ENCODE assay signal across 8 cellular contexts in genomic region chr2:218671654-218672566, GRCh38. TPM values are rescaled to one million over a fixed set of nuclear protein-coding genes. Genes with fewer than 3 reads are reported as not detected.
A peak's percentile ranks its signal among the peaks of the same experiment; 100 is the strongest.
DNase-seq lines count a peak whose midpoint lies in the region; ATAC-seq and TF ChIP-seq lines count a peak whose summit lies in the region.

RNF25 (minus strand) TSS chr2:218672002; CDS start chr2:218671970, 32 bp downstream.
A gene with protein sequence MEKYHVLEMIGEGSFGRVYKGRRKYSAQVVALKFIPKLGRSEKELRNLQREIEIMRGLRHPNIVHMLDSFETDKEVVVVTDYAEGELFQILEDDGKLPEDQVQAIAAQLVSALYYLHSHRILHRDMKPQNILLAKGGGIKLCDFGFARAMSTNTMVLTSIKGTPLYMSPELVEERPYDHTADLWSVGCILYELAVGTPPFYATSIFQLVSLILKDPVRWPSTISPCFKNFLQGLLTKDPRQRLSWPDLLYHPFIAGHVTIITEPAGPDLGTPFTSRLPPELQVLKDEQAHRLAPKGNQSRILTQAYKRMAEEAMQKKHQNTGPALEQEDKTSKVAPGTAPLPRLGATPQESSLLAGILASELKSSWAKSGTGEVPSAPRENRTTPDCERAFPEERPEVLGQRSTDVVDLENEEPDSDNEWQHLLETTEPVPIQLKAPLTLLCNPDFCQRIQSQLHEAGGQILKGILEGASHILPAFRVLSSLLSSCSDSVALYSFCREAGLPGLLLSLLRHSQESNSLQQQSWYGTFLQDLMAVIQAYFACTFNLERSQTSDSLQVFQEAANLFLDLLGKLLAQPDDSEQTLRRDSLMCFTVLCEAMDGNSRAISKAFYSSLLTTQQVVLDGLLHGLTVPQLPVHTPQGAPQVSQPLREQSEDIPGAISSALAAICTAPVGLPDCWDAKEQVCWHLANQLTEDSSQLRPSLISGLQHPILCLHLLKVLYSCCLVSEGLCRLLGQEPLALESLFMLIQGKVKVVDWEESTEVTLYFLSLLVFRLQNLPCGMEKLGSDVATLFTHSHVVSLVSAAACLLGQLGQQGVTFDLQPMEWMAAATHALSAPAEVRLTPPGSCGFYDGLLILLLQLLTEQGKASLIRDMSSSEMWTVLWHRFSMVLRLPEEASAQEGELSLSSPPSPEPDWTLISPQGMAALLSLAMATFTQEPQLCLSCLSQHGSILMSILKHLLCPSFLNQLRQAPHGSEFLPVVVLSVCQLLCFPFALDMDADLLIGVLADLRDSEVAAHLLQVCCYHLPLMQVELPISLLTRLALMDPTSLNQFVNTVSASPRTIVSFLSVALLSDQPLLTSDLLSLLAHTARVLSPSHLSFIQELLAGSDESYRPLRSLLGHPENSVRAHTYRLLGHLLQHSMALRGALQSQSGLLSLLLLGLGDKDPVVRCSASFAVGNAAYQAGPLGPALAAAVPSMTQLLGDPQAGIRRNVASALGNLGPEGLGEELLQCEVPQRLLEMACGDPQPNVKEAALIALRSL (N-terminal part only) (plus strand): TSS chr2:218672086. CDS start chr2:218672830, 744 bp downstream.

- peak within 1 kb of the TSS; percentile 13 for H3K9ac ChIP-seq in parathyroid adenoma

- H3K27ac ChIP-seq in parathyroid adenoma (peak within 1 kb of the TSS; percentile 86), tibial artery (peak within 1 kb of the TSS; percentile 71 to 80)

- H3K4me1 ChIP-seq in parathyroid adenoma (peaks cover 2% of the 10 kb centered on the region), tibial artery (peaks cover 0 to 18% (median 14%) of the 10 kb centered on the region in 4 donors)

- DNase-seq in GM12864 (ENCODE audit: low read depth) = peak; percentile 54
- DNase-seq in NCI-H1105 treated with DMSO at 0.1 percent for 48 hours (lab: John Stamatoyannopoulos, UW) = peak; percentile 89
- DNase-seq in SW480 (ENCODE audit: low spot score) = peak; percentile 91
- DNase-seq in activated naive CD8-positive, alpha-beta T cell treated with anti-CD3 and anti-CD28 coated beads, Interleukin-2, amount 50 U/mL, for 16 hours (ENCODE audit: low read depth, low spot score) = peak; percentile 54
- DNase-seq in Right ventricle myocardium superior = peak; percentile 89
- peak; percentile 81 to 88 for DNase-seq in tibial artery

- H3K36me3 ChIP-seq in parathyroid adenoma (ENCODE audit: control insufficient read depth, insufficient read depth, low read length) (no peaks in the 10 kb centered on the region), tibial artery (peaks cover 19 to 45% (median 24%) of the 10 kb centered on the region in 3 donors)

- H3K27me3 ChIP-seq in parathyroid adenoma (ENCODE audit: control insufficient read depth, insufficient read depth, low read length) (no peaks in the 10 kb centered on the region), tibial artery (no peaks in the 10 kb centered on the region)

- no peaks in the 10 kb centered on the region for H3K9me3 ChIP-seq in parathyroid adenoma (ENCODE audit: control insufficient read depth, low read length)
- H3K9me3 ChIP-seq in tibial artery = no peaks in the 10 kb centered on the region

- ATAC-seq in HG02642 (IDR thresholded peaks at IDR 0.05; ENCODE audit: poor library complexity, unreplicated experiment) (peak; percentile 98), Right ventricle myocardium superior (ENCODE audit: poor library complexity) (peak; percentile 97)

- TF ChIP-seq CTCF in GM12864 (IDR thresholded peaks at IDR 0.05; ENCODE audit: low read depth, low read length, missing control alignments) (no peak), parathyroid adenoma (IDR thresholded peaks at IDR 0.05) (no peak), tibial artery (IDR thresholded peaks at IDR 0.05) (no peak)

- peak within 1 kb of the TSS; percentile 95 for H2AFZ ChIP-seq in parathyroid adenoma

- peak within 1 kb of the TSS; percentile 86 for H3K4me3 ChIP-seq in GM12864 (ENCODE audit: low read depth, low read length)
- peak within 1 kb of the TSS; percentile 86 for H3K4me3 ChIP-seq in parathyroid adenoma (ENCODE audit: low read depth, low read length)
- peak within 1 kb of the TSS; percentile 64 to 75 for H3K4me3 ChIP-seq in tibial artery

- intact Hi-C loops in Right ventricle myocardium superior (cut with DNase I) (no loop called here), tibial artery (cut with DNase I; ENCODE audit: low total_unique reads) (no loop called here)

- H3K79me2 ChIP-seq in parathyroid adenoma = peaks cover 7% of the 10 kb centered on the region

- H3K4me2 ChIP-seq in parathyroid adenoma (ENCODE audit: low read length) = peak within 1 kb of the TSS; percentile 93

RNA-seq across cellular contexts. Expression of gene RNF25, which starts in this region (rescaled TPM):
- 12.4 TPM for total RNA-seq in Right ventricle myocardium superior

RNA-seq across cellular contexts. Expression of the second gene that starts in this region (rescaled TPM):
- 3.9 TPM for total RNA-seq in Right ventricle myocardium superior

Comparison
In these comparisons a context has a peak if more than half of its experiments do, and no peak if none do; other contexts are left out.
1. Peak in every context shown above with its lines: DNase-seq, ATAC-seq, H3K4me3 ChIP-seq and H3K27ac ChIP-seq.